ENCODE assay signal across 15 cellular contexts in the genomic region with DNA sequence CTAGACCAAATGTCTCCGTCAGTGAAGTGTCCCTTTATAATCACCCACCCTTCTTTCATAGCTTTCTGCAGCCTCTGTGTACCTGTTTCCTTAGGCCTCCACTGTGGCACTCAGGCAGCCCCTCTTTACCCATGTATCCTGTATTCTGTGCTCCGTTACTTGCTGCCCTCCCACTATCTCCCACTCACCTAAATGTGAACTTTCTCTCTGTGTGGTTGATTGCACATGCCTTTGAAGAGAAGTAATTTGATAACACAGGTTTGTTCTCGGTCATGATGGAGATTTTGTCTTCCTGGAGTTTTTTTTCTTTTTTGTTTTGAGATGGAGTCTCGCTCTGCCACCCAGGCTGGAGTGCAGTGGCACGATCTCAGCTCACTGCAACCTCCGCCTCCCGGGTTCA.
"Had no signal": no experiment of that assay in that cellular context is flagged by ENCODE, and none has a peak within 500 bp of the region (broad histone marks: within the 10 kb centered on the region; RNA-seq: fewer than 3 reads in every experiment).

No MANE protein-coding gene starts in this region.

- DNase-seq: cortex of kidney; effector memory CD4-positive, alpha-beta T cell; gastrocnemius medialis; immature natural killer cell; left ventricle myocardium inferior; lower lobe of right lung; mesenchymal stem cell; midbrain; right lobe of liver; stimulated activated CD4-positive, alpha-beta T cell treated with anti-CD3 and anti-CD28 coated beads, Interleukin-4, amount 100 ng/mL, for 1 hour; stimulated activated CD8-positive, alpha-beta memory T cell treated with anti-CD3 and anti-CD28 coated beads, Interleukin-4, amount 100 ng/mL, for 48 hours; stimulated activated naive CD8-positive, alpha-beta T cell treated with anti-CD3 and anti-CD28 coated beads, Interleukin-15, Interleukin-2, amounts not matched to agents 100 U/mL and 50 U/mL, for 24 hours; upper lobe of right lung had no signal

- H3K36me3 Mint-ChIP-seq: natural killer cell treated with Interleukin-12 subunit alpha and Interleukin-12 subunit beta and Interleukin-15 and Interleukin-18, amount 100 ng/mL, for 72 hours; stimulated activated effector memory CD8-positive, alpha-beta T cell treated with anti-CD3 and anti-CD28 coated beads, Interleukin-12 subunit alpha, Interleukin-12 subunit beta, amount 100 ng/mL, for 72 hours had no signal

- H3K27me3 Mint-ChIP-seq: natural killer cell treated with Interleukin-12 subunit alpha and Interleukin-12 subunit beta and Interleukin-15 and Interleukin-18, amount 100 ng/mL, for 72 hours had no signal

- H3K9me3 Mint-ChIP-seq: immature natural killer cell; natural killer cell treated with Interleukin-12 subunit alpha and Interleukin-12 subunit beta and Interleukin-15 and Interleukin-18, amount 100 ng/mL, for 72 hours; stimulated activated effector memory CD8-positive, alpha-beta T cell treated with anti-CD3 and anti-CD28 coated beads, Interleukin-12 subunit alpha, Interleukin-12 subunit beta, amount 100 ng/mL, for 72 hours had no signal

- ATAC-seq: gastrocnemius medialis; lower lobe of right lung; natural killer cell treated with Interleukin-12 subunit alpha and Interleukin-12 subunit beta and Interleukin-15 and Interleukin-18, amount 100 ng/mL, for 72 hours; right lobe of liver; stimulated activated effector memory CD8-positive, alpha-beta T cell treated with anti-CD3 and anti-CD28 coated beads, Interleukin-12 subunit alpha, Interleukin-12 subunit beta, amount 100 ng/mL, for 72 hours; stimulated activated naive CD8-positive, alpha-beta T cell treated with anti-CD3 and anti-CD28 coated beads, Interleukin-15, Interleukin-2, amounts not matched to agents 100 U/mL and 50 U/mL, for 24 hours; upper lobe of right lung had no signal

- H3K4me3 Mint-ChIP-seq: immature natural killer cell; natural killer cell treated with Interleukin-12 subunit alpha and Interleukin-12 subunit beta and Interleukin-15 and Interleukin-18, amount 100 ng/mL, for 72 hours; stimulated activated effector memory CD8-positive, alpha-beta T cell treated with anti-CD3 and anti-CD28 coated beads, Interleukin-12 subunit alpha, Interleukin-12 subunit beta, amount 100 ng/mL, for 72 hours had no signal

- H3K27ac Mint-ChIP-seq: immature natural killer cell; natural killer cell treated with Interleukin-12 subunit alpha and Interleukin-12 subunit beta and Interleukin-15 and Interleukin-18, amount 100 ng/mL, for 72 hours; stimulated activated effector memory CD8-positive, alpha-beta T cell treated with anti-CD3 and anti-CD28 coated beads, Interleukin-12 subunit alpha, Interleukin-12 subunit beta, amount 100 ng/mL, for 72 hours had no signal

- H3K4me1 Mint-ChIP-seq: immature natural killer cell had no signal
